ENCODE assay signal across 11 cellular contexts in genomic region chr5:158431369-158432029, GRCh38.
A peak's percentile ranks its signal among the peaks of the same experiment; 100 is the strongest.
DNase-seq lines count a peak whose midpoint lies in the region; ATAC-seq, FAIRE-seq and TF ChIP-seq lines count a peak whose summit lies in the region.
"Had no signal": no experiment of that assay in that cellular context is flagged by ENCODE, and none has a peak within 500 bp of the region (broad histone marks: within the 10 kb centered on the region; RNA-seq: fewer than 3 reads in every experiment).

No MANE protein-coding gene starts in this region.

- peak; percentile 29 for ATAC-seq in GM21367 (IDR thresholded peaks at IDR 0.05; ENCODE audit: unreplicated experiment)
- ATAC-seq: effector memory CD8-positive, alpha-beta T cell had no signal

- H3K36me3 ChIP-seq in KMS-11 (ENCODE audit: insufficient read depth) (no peaks in the 10 kb centered on the region), skeletal muscle satellite cell (ENCODE audit: insufficient read depth, low read length) (no peaks in the 10 kb centered on the region), BE2C (no peaks in the 10 kb centered on the region)

- H4K20me1 ChIP-seq in KMS-11 (ENCODE audit: insufficient read depth) = no peaks in the 10 kb centered on the region

- TF ChIP-seq CTCF in KMS-11 (conservative IDR thresholded peaks at IDR 0.05; ENCODE audit: low read depth, low read length) = no peak
- no peak for TF ChIP-seq CTCF in GM10266 (IDR thresholded peaks at IDR 0.05; ENCODE audit: control insufficient read depth, insufficient read depth, low read depth, missing control alignments)
- TF ChIP-seq CTCF in BE2C (IDR thresholded peaks at IDR 0.05; ENCODE audit: low read depth, low read length) = no peak

- peaks cover 43% of the 10 kb centered on the region for H3K4me1 ChIP-seq in KMS-11 (ENCODE audit: low read depth, poor library complexity, severe bottlenecking)
- peaks cover 28% of the 10 kb centered on the region for H3K4me1 ChIP-seq in skeletal muscle satellite cell (ENCODE audit: control insufficient read depth, insufficient read depth, low read length)
- H3K4me1 ChIP-seq in BE2C = no peaks in the 10 kb centered on the region

- H3K79me2 ChIP-seq in KMS-11 (ENCODE audit: insufficient read depth, low read depth) = no peaks in the 10 kb centered on the region

- DNase-seq in fibroblast of the conjunctiva (ENCODE audit: low read depth) (peak; percentile 72), RCC 7860 (ENCODE audit: low spot score) (no peak), GM10266 (ENCODE audit: extremely low spot score) (no peak), SK-N-DZ (ENCODE audit: low spot score) (no peak), BE2C (no peak)
- DNase-seq: activated CD8-positive, alpha-beta memory T cell treated with anti-CD3 and anti-CD28 coated beads, Interleukin-2, amount 50 U/mL, for 48 hours; effector memory CD8-positive, alpha-beta T cell; Karpas-422 had no signal

- no peak overlapping the region for H3K27ac ChIP-seq in KMS-11

- H3K9me3 ChIP-seq in skeletal muscle satellite cell (replicated peaks; ENCODE audit: low read length) (no peaks in the 10 kb centered on the region), BE2C (no peaks in the 10 kb centered on the region)

- H3K4me3 ChIP-seq in KMS-11 (IDR thresholded peaks at IDR 0.05; ENCODE audit: insufficient read depth, low read depth, low read length) = no peak overlapping the region
- H3K4me3 ChIP-seq in skeletal muscle satellite cell (ENCODE audit: low read length) = no peak overlapping the region
- H3K4me3 ChIP-seq in BE2C (ENCODE audit: low read depth, low read length) = no peak overlapping the region

- H3K9ac ChIP-seq in KMS-11 = no peak overlapping the region
- H3K9ac ChIP-seq in skeletal muscle satellite cell (ENCODE audit: low read depth, low read length) = peak overlapping the region; percentile 31

- H2AFZ ChIP-seq in KMS-11 (ENCODE audit: low read depth) = no peak overlapping the region

- FAIRE-seq in RCC 7860 (lab: Jason Lieb, UNC) = no peak

- H3K4me2 ChIP-seq in KMS-11 = 0 out of 2 replicates have a peak overlapping the region, but pooled peaks have one; percentile 5
- H3K4me2 ChIP-seq in skeletal muscle satellite cell (ENCODE audit: low read length) = no peak overlapping the region

- no peaks in the 10 kb centered on the region for H3K27me3 ChIP-seq in KMS-11 (ENCODE audit: insufficient read depth, low read depth)
- H3K27me3 ChIP-seq in skeletal muscle satellite cell (ENCODE audit: control insufficient read depth, insufficient read depth, low read length) = no peaks in the 10 kb centered on the region
- no peaks in the 10 kb centered on the region for H3K27me3 ChIP-seq in BE2C
